In the genomic region with DNA sequence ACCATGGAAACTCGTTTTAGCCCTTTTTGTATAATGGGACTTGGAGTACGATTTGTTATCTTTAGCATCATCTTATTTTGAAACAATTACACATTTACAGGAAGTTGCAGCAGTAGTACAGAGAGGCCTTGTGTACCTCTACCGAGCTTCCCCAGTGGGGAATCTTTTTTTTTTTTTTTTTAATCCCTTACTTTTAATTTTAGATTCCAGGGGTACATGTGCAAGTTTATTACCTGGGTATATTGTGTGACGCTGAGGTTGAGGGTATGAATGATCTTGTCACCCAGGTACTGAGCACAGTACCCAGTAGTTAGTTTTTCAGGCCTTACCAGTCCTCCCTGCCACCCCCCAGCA, we compare ENCODE assay signal across 8 cellular contexts. TPM values are rescaled to one million over a fixed set of nuclear protein-coding genes. Genes with fewer than 3 reads are reported as not detected.
DNase-seq lines count a peak whose midpoint lies in the region; ATAC-seq and TF ChIP-seq lines count a peak whose summit lies in the region.

No MANE protein-coding gene starts in this region.

- no peaks in the 10 kb centered on the region for H3K36me3 Mint-ChIP-seq in stimulated activated naive CD8-positive, alpha-beta T cell treated with anti-CD3 and anti-CD28 coated beads, Interleukin-15, Interleukin-2, amounts not matched to agents 100 ng/mL and 50 ng/mL, for 24 hours (ENCODE audit: low read depth)
- no peaks in the 10 kb centered on the region for H3K36me3 Mint-ChIP-seq in T-cell
- no peaks in the 10 kb centered on the region for H3K36me3 Mint-ChIP-seq in glutamatergic neuron (ENCODE audit: unreplicated experiment)

- peak overlapping the region; percentile 91 for H3K27ac Mint-ChIP-seq in stimulated activated naive CD8-positive, alpha-beta T cell treated with anti-CD3 and anti-CD28 coated beads, Interleukin-15, Interleukin-2, amounts not matched to agents 100 ng/mL and 50 ng/mL, for 24 hours
- peak overlapping the region; percentile 49 to 72 for H3K27ac Mint-ChIP-seq in T-cell
- peak overlapping the region; percentile 36 for H3K27ac Mint-ChIP-seq in glutamatergic neuron (ENCODE audit: unreplicated experiment)

- POLR2A ChIA-PET in T-cell (lab: Charles Lee): no interaction called here

- no peak for ATAC-seq in stimulated activated naive CD8-positive, alpha-beta T cell treated with anti-CD3 and anti-CD28 coated beads, Interleukin-15, Interleukin-2, amounts not matched to agents 100 U/mL and 50 U/mL, for 24 hours
- ATAC-seq in T-cell (replicated peaks in 1 of 4): peak in 2 of 4 experiments; percentile 38 to 52
- ATAC-seq in HG02571 (IDR thresholded peaks at IDR 0.05; ENCODE audit: unreplicated experiment): no peak
- no peak for ATAC-seq in HG03521 (IDR thresholded peaks at IDR 0.05; ENCODE audit: unreplicated experiment)
- ATAC-seq in GM19324 (IDR thresholded peaks at IDR 0.05; ENCODE audit: low FRiP score, unreplicated experiment): no peak

- no peaks in the 10 kb centered on the region for H3K27me3 Mint-ChIP-seq in stimulated activated naive CD8-positive, alpha-beta T cell treated with anti-CD3 and anti-CD28 coated beads, Interleukin-15, Interleukin-2, amounts not matched to agents 100 ng/mL and 50 ng/mL, for 24 hours
- H3K27me3 Mint-ChIP-seq in T-cell (no peaks in the 10 kb centered on the region), glutamatergic neuron (ENCODE audit: unreplicated experiment) (no peaks in the 10 kb centered on the region)

- CTCF ChIA-PET in T-cell (lab: Charles Lee): interaction anchor here (0.7 to 2.1 kb wide), 11 partner anchors 13 to 760 kb away, joined by 3 to 12 read pairs (median 5); partner anchors contain the start of gene KCNH1 (in 1 of the 2)

- H3K9me3 Mint-ChIP-seq in stimulated activated naive CD8-positive, alpha-beta T cell treated with anti-CD3 and anti-CD28 coated beads, Interleukin-15, Interleukin-2, amounts not matched to agents 100 ng/mL and 50 ng/mL, for 24 hours: no peaks in the 10 kb centered on the region
- H3K9me3 Mint-ChIP-seq in T-cell (no peaks in the 10 kb centered on the region), glutamatergic neuron (ENCODE audit: unreplicated experiment) (no peaks in the 10 kb centered on the region)

- DNase-seq in stimulated activated naive CD8-positive, alpha-beta T cell treated with anti-CD3 and anti-CD28 coated beads, Interleukin-15, Interleukin-2, amounts not matched to agents 100 U/mL and 50 U/mL, for 24 hours: no peak
- DNase-seq in T-cell: no peak
- no peak for DNase-seq in glutamatergic neuron
- DNase-seq in middle frontal gyrus (ENCODE audit: extremely low spot score, low spot score): no peak

- H3K4me3 Mint-ChIP-seq in stimulated activated naive CD8-positive, alpha-beta T cell treated with anti-CD3 and anti-CD28 coated beads, Interleukin-15, Interleukin-2, amounts not matched to agents 100 ng/mL and 50 ng/mL, for 24 hours: peak overlapping the region; percentile 24
- H3K4me3 Mint-ChIP-seq in T-cell (no peak overlapping the region), glutamatergic neuron (ENCODE audit: unreplicated experiment) (no peak overlapping the region)

- H3K4me1 Mint-ChIP-seq in stimulated activated naive CD8-positive, alpha-beta T cell treated with anti-CD3 and anti-CD28 coated beads, Interleukin-15, Interleukin-2, amounts not matched to agents 100 ng/mL and 50 ng/mL, for 24 hours (ENCODE audit: low read depth): peaks cover 34% of the 10 kb centered on the region
- H3K4me1 Mint-ChIP-seq in T-cell (peaks cover 11 to 22% (median 19%) of the 10 kb centered on the region in 3 donors), glutamatergic neuron (ENCODE audit: low read depth, unreplicated experiment) (peaks cover 2% of the 10 kb centered on the region)

- no peak for TF ChIP-seq CTCF in glutamatergic neuron (IDR thresholded peaks at IDR 0.05; ENCODE audit: partially characterized antibody, unreplicated experiment)

RNA-seq across cellular contexts. Expression of gene HHAT, which starts 45.9 kb away (rescaled TPM):
- total RNA-seq in T-cell (1 to 10 TPM; 2.2 to 7.9 (median 4.1) TPM), glutamatergic neuron (ENCODE audit: unreplicated experiment) (2.3 TPM)

Comparison
In these comparisons a context has a peak if more than half of its experiments do, and no peak if none do; other contexts are left out.
1. H3K27ac Mint-ChIP-seq: peak in every context shown above with its lines; median percentile 91 in stimulated activated naive CD8-positive, alpha-beta T cell treated with anti-CD3 and anti-CD28 coated beads, Interleukin-15, Interleukin-2, amounts not matched to agents 100 ng/mL and 50 ng/mL, for 24 hours; 60 in T-cell; 36 in glutamatergic neuron.